Comparison of ENCODE assay signal across 12 cellular contexts in the genomic region with DNA sequence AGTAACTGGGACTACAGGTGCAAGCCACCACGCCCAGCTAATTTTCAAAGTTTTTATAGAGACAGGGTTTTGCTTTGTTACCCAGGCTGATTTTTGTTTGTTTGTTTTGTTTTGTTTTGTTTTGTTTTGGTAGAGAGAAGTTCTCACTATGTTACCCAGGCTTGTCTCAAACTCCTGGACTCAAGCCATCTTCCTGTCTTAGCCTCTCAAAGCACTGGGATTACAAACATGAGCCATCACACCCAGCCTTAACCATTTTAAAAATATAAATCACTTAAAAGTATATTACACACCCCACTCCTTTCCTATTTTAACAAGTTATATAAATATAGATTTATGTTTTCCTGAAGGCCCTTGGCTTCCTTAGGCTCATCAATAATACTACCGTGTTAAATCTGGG. TPM values are rescaled to one million over a fixed set of nuclear protein-coding genes. Genes with fewer than 3 reads are reported as not detected.
DNase-seq lines count a peak whose midpoint lies in the region; ATAC-seq and TF ChIP-seq lines count a peak whose summit lies in the region.
"Had no signal": no experiment of that assay in that cellular context is flagged by ENCODE, and none has a peak within 500 bp of the region (broad histone marks: within the 10 kb centered on the region; RNA-seq: fewer than 3 reads in every experiment).

No MANE protein-coding gene starts in this region.

- H3K36me3 ChIP-seq in adipocyte (ENCODE audit: control insufficient read depth, insufficient read depth, low read length, severe bottlenecking) (no peaks in the 10 kb centered on the region), suprapubic skin (no peaks in the 10 kb centered on the region), sigmoid colon (no peaks in the 10 kb centered on the region)
- H3K36me3 ChIP-seq: gastrocnemius medialis had no signal

- H3K27ac Mint-ChIP-seq in HFFc6 = peak overlapping the region; percentile 91

- no peak for TF ChIP-seq POLR2A in suprapubic skin (IDR thresholded peaks at IDR 0.05)
- no peak for TF ChIP-seq POLR2A in sigmoid colon (IDR thresholded peaks at IDR 0.05)

- intact Hi-C loops in left ventricle myocardium superior (cut with micrococcal nuclease) (no loop called here), sigmoid colon (cut with DNase I) (loop anchor here (5.0 to 10.0 kb wide), 3 partner anchors 152 to 1138 kb away; partner anchors contain the start of genes CLASP2, GLB1 and TMPPE)

- H3K9me3 ChIP-seq in adipocyte (ENCODE audit: control insufficient read depth, low read length) (no peaks in the 10 kb centered on the region), suprapubic skin (no peaks in the 10 kb centered on the region), sigmoid colon (no peaks in the 10 kb centered on the region)
- H3K9me3 ChIP-seq: gastrocnemius medialis, SK-N-SH had no signal

- peak overlapping the region; percentile 70 for H3K9ac ChIP-seq in adipocyte (ENCODE audit: low read length)
- H3K9ac ChIP-seq: SK-N-SH had no signal

- H3K4me3 Mint-ChIP-seq in HFFc6 = peak overlapping the region; percentile 83

- TF ChIP-seq CTCF in HFFc6 (IDR thresholded peaks at IDR 0.05) (no peak), suprapubic skin (IDR thresholded peaks at IDR 0.05) (no peak), sigmoid colon (IDR thresholded peaks at IDR 0.05) (no peak)

- ATAC-seq in left ventricle myocardium superior (peak; percentile 76), GM18867 (IDR thresholded peaks at IDR 0.05; ENCODE audit: unreplicated experiment) (no peak), GM19397 (IDR thresholded peaks at IDR 0.05; ENCODE audit: unreplicated experiment) (no peak)

- H3K27me3 ChIP-seq in adipocyte (replicated peaks; ENCODE audit: control insufficient read depth, insufficient read depth, low read length) (no peaks in the 10 kb centered on the region), suprapubic skin (no peaks in the 10 kb centered on the region), sigmoid colon (no peaks in the 10 kb centered on the region)
- H3K27me3 ChIP-seq: gastrocnemius medialis had no signal

- no peak overlapping the region for H3K27ac ChIP-seq in suprapubic skin
- H3K27ac ChIP-seq in sigmoid colon = peak overlapping the region in 1 of 4 donors; percentile 2

- 49% methylated on average over 2 of the region's 2 CpGs for WGBS in suprapubic skin
- WGBS in sigmoid colon, 2 donors = 69 to 74% methylated on average over 2 of the region's 2 CpGs

- peak overlapping the region; percentile 76 for H3K4me3 ChIP-seq in adipocyte (ENCODE audit: low read length)
- peak overlapping the region; percentile 29 for H3K4me3 ChIP-seq in suprapubic skin
- H3K4me3 ChIP-seq in sigmoid colon = no peak overlapping the region
- H3K4me3 ChIP-seq: gastrocnemius medialis had no signal

- H3K4me1 ChIP-seq in adipocyte (ENCODE audit: control insufficient read depth, insufficient read depth, low read length) (peaks cover 7% of the 10 kb centered on the region), suprapubic skin (peaks cover 15% of the 10 kb centered on the region), sigmoid colon (no peaks in the 10 kb centered on the region)

- TF ChIP-seq EP300 in suprapubic skin (IDR thresholded peaks at IDR 0.05) (no peak), sigmoid colon (IDR thresholded peaks at IDR 0.05) (no peak)

- H3K27me3 Mint-ChIP-seq in HFFc6 (ENCODE audit: insufficient read depth) = no peaks in the 10 kb centered on the region

- peaks cover 24% of the 10 kb centered on the region for H3K4me1 Mint-ChIP-seq in HFFc6 (ENCODE audit: low read depth)

- DNase-seq in HFFc6 = no peak
- peak; percentile 28 for DNase-seq in adipocyte (ENCODE audit: low read depth)
- DNase-seq in left ventricle myocardium superior = no peak
- no peak for DNase-seq in suprapubic skin (ENCODE audit: low spot score in 2 of 2)
- DNase-seq in sigmoid colon = no peak
- DNase-seq: gastrocnemius medialis, NCI-H510A treated with DMSO at 0.1 percent for 48 hours, retina, SK-N-SH had no signal

- no peaks in the 10 kb centered on the region for H3K36me3 Mint-ChIP-seq in HFFc6 (ENCODE audit: low read depth)

- H3K9me3 Mint-ChIP-seq in HFFc6 = no peaks in the 10 kb centered on the region
- H3K9me3 Mint-ChIP-seq: activated T-helper 2 cell treated with anti-CD3 and anti-CD28 coated beads, Interferon-gamma antibody, Interleukin-2, Interleukin-4, amounts not matched to agents 10 μg/mL and 5 μg/mL and 100 μg/mL, durations not matched to agents 14 hours and 24 hours and 36 hours had no signal

RNA-seq across cellular contexts. Expression of gene DYNC1LI1, which starts 6.5 kb away (rescaled TPM):
- total RNA-seq in HFFc6 (2021; fragmentation: NEBNext Ultra II Directional; extraction: Animal tissue kit (Norgen Biotek cat#: 25700)) = 10 to 100 TPM; 43.6 to 51.8 (median 46.3) TPM
- total RNA-seq in left ventricle myocardium superior = 53.5 TPM
- 10 to 100 TPM; 63.7 to 86.0 (median 69.7) TPM for total RNA-seq in suprapubic skin
- total RNA-seq in sigmoid colon = 10 to 100 TPM; 17.2 to 36.0 (median 29.5) TPM
- 10 to 100 TPM; 15.9 to 18.5 (median 16.2) TPM for polyA plus RNA-seq in sigmoid colon

Comparison
In these comparisons a context has a peak if more than half of its experiments do, and no peak if none do; other contexts are left out.
1. H3K4me3 ChIP-seq: peak in adipocyte (single experiment) and suprapubic skin (single experiment); none in sigmoid colon (0 of 4).